In genomic region chr14:73712071-73712506, GRCh38 we compare ENCODE assay signal across 8 cellular contexts. TPM values are rescaled to one million over a fixed set of nuclear protein-coding genes. Genes with fewer than 3 reads are reported as not detected.
A peak's percentile ranks its signal among the peaks of the same experiment; 100 is the strongest.
DNase-seq lines count a peak whose midpoint lies in the region; ATAC-seq, FAIRE-seq and TF ChIP-seq lines count a peak whose summit lies in the region.

No MANE protein-coding gene starts in this region.

- peaks cover 20% of the 10 kb centered on the region for H3K79me2 ChIP-seq in HepG2 (ENCODE audit: insufficient read depth, low read length)

- BruUV-seq in HepG2 (replicated peaks; lab: Mats Ljungman, UMichigan) = no TSS peak

- TF ChIP-seq CTCF in HepG2 (CRISPR knock-in tag; IDR thresholded peaks at IDR 0.05) = no peak
- TF ChIP-seq CTCF in type B pancreatic cell (conservative IDR thresholded peaks at IDR 0.05) = no peak

- WGBS in HepG2 (ENCODE audit: low lambda C conversion rate) = 40% methylated on average over 11 of the region's 11 CpGs

- peaks cover 6 to 8% of the 10 kb centered on the region in 2 donors for H3K36me3 Mint-ChIP-seq in activated T-cell treated with anti-CD3 and anti-CD28 coated beads, Interleukin-2, amount 50 U/mL, for 72 hours (ENCODE audit: insufficient read depth in 2 of 2)
- H3K36me3 Mint-ChIP-seq in type B pancreatic cell = peaks cover 9% of the 10 kb centered on the region

- peak overlapping the region; percentile 92 to 96 for H3K4me3 Mint-ChIP-seq in activated T-cell treated with anti-CD3 and anti-CD28 coated beads, Interleukin-2, amount 50 U/mL, for 72 hours
- H3K4me3 Mint-ChIP-seq in type B pancreatic cell = peak overlapping the region; percentile 97

- peak overlapping the region; percentile 79 to 89 (median 81) for H3K4me3 ChIP-seq in HepG2 (replicated peaks in 1 of 3; ENCODE audit: insufficient read depth in 1 of 3, low read depth in 2 of 3, low read length in 3 of 3)

- H3K4me1 ChIP-seq in HepG2 (ENCODE audit: insufficient read depth, low read length) = peaks cover 15% of the 10 kb centered on the region

- TF ChIP-seq EP300 in HepG2 (IDR thresholded peaks at IDR 0.05; ENCODE audit: low read depth in 2 of 2, low read length in 2 of 2) (no peak), HepG2 (CRISPR knock-in tag; IDR thresholded peaks at IDR 0.05; ENCODE audit: borderline replicate concordance) (no peak)

- DNase-seq in activated T-cell treated with anti-CD3 and anti-CD28 coated beads, Interleukin-2, amount 50 U/mL, for 72 hours = no peak
- no peak for DNase-seq in activated T-cell treated with anti-CD3 and anti-CD28 coated beads for 4 hours
- no peak for DNase-seq in HepG2 (ENCODE audit: low spot score)
- DNase-seq in type B pancreatic cell (ENCODE audit: extremely low spot score, unreplicated experiment) = no peak
- no peak for DNase-seq in NCI-H345 treated with DMSO at 0.1 percent for 48 hours (lab: John Stamatoyannopoulos, UW; ENCODE audit: unreplicated experiment)

- H3K9me3 Mint-ChIP-seq in activated T-cell treated with anti-CD3 and anti-CD28 coated beads, Interleukin-2, amount 50 U/mL, for 72 hours = no peaks in the 10 kb centered on the region
- no peaks in the 10 kb centered on the region for H3K9me3 Mint-ChIP-seq in type B pancreatic cell

- no peaks in the 10 kb centered on the region for H3K27me3 ChIP-seq in HepG2 (ENCODE audit: control insufficient read depth in 1 of 2, insufficient read depth in 2 of 2, low read length in 2 of 2)

- 0 out of 2 replicates have a peak, but pooled peaks cover 5% of the 10 kb centered on the region for H4K20me1 ChIP-seq in HepG2 (ENCODE audit: insufficient read depth, low read length)

- no peaks in the 10 kb centered on the region for H3K9me3 ChIP-seq in HepG2 (ENCODE audit: low read length)

- peak overlapping the region; percentile 91 for H3K4me2 ChIP-seq in HepG2 (ENCODE audit: low read depth, low read length)

- 0 out of 4 replicates have a peak, but pooled peaks of 1 of the 2 experiments have one; percentile 14 for TF ChIP-seq POLR2A in HepG2 (IDR thresholded peaks at IDR 0.05; ENCODE audit: insufficient read depth in 1 of 2, low read depth in 2 of 2, low read length in 2 of 2)

- ATAC-seq in activated T-cell treated with anti-CD3 and anti-CD28 coated beads, Interleukin-2, amount 50 U/mL, for 72 hours (replicated peaks in 1 of 2) = peak in 1 of 2 donors; percentile 7
- ATAC-seq in HepG2 = no peak
- no peak for ATAC-seq in GM21529 (IDR thresholded peaks at IDR 0.05; ENCODE audit: unreplicated experiment)
- ATAC-seq in GM18502 (IDR thresholded peaks at IDR 0.05; ENCODE audit: poor library complexity, unreplicated experiment) = no peak

- no peak for TF ChIP-seq RAD21 in HepG2 (CRISPR knock-in tag; IDR thresholded peaks at IDR 0.05)

- no peak for FAIRE-seq in HepG2 (lab: Jason Lieb, UNC)

- intact Hi-C loops in HepG2 (cut with micrococcal nuclease; ENCODE audit: unreplicated experiment) = loop anchor here (2.0 to 5.0 kb wide), 2 partner anchors 47 to 175 kb away; partner anchors contain the start of gene ACOT1

- POLR2A ChIA-PET in HepG2 (lab: Yijun Ruan, JAX) = interaction anchor here (2.5 kb wide), 1 partner anchor 46 kb away, joined by 8 read pairs; no protein-coding TSS in a partner anchor

- peaks cover 26% of the 10 kb centered on the region for H3K4me1 Mint-ChIP-seq in activated T-cell treated with anti-CD3 and anti-CD28 coated beads, Interleukin-2, amount 50 U/mL, for 72 hours (ENCODE audit: low read depth)
- peaks cover 47% of the 10 kb centered on the region for H3K4me1 Mint-ChIP-seq in type B pancreatic cell (ENCODE audit: unreplicated experiment)

- H3K27ac Mint-ChIP-seq in activated T-cell treated with anti-CD3 and anti-CD28 coated beads, Interleukin-2, amount 50 U/mL, for 72 hours = peak overlapping the region; percentile 95
- peak overlapping the region; percentile 94 for H3K27ac Mint-ChIP-seq in type B pancreatic cell

- H3K27ac ChIP-seq in angular gyrus (ENCODE audit: low read depth, low read length) (peak overlapping the region; percentile 91), HepG2 (ENCODE audit: extremely low read length, insufficient read depth, low read length) (no peak overlapping the region)

- no peak overlapping the region for H2AFZ ChIP-seq in HepG2 (ENCODE audit: low read length)

- H3K27me3 Mint-ChIP-seq in activated T-cell treated with anti-CD3 and anti-CD28 coated beads, Interleukin-2, amount 50 U/mL, for 72 hours (ENCODE audit: low read depth) = no peaks in the 10 kb centered on the region
- H3K27me3 Mint-ChIP-seq in type B pancreatic cell = no peaks in the 10 kb centered on the region

- H3K9ac ChIP-seq in HepG2 (ENCODE audit: insufficient read depth, low read depth, low read length) = peak overlapping the region; percentile 72

- CTCF ChIA-PET in HepG2 (lab: Yijun Ruan, JAX; ENCODE audit: low intra/inter-chr PET ratio, low total read pairs) = no interaction called here

- in situ Hi-C loops in HepG2 (cut with HindIII; ENCODE audit: extremely low pct_ligation_motif_present, low pct_unique_long_range_greater_than_20kb) = no loop called here

- H3K36me3 ChIP-seq in HepG2 (replicated peaks in 1 of 2; ENCODE audit: control insufficient read depth in 1 of 2, insufficient read depth in 2 of 2, low read length in 2 of 2) = peaks cover 0 to 9% of the 10 kb centered on the region in 2 experiments; a peak in 2 of 5 replicates

TF ChIP-seq in HepG2, 621 proteins besides CTCF, POLR2A, EP300 and RAD21:
- TF ChIP-seq ZBTB38 (CRISPR knock-in tag; IDR thresholded peaks at IDR 0.05) (0 out of 2 replicates have a peak, but pooled peaks have one; percentile 34), TSC22D2 (CRISPR knock-in tag; IDR thresholded peaks at IDR 0.05; ENCODE audit: borderline replicate concordance) (no peak)

RNA-seq across cellular contexts. Expression of gene PNMA1, which starts 2.1 kb away (rescaled TPM):
- 10 to 100 TPM; 38.1 to 47.5 TPM for total RNA-seq in activated T-cell treated with anti-CD3 and anti-CD28 coated beads, Interleukin-2, amount 50 U/mL, for 72 hours
- total RNA-seq in HepG2 (2016; rRNA removed; fragmentation: Illumina TruSeq; extraction: Trizol) = 8.3 and 10.7 TPM in 2 replicates
- 1.8 and 1.9 TPM in 2 replicates for total RNA-seq in HepG2 (2016; cell fraction: cytosol; rRNA removed; fragmentation: Illumina TruSeq; extraction: Trizol; ENCODE audit: low read depth)
- total RNA-seq in HepG2 (2016; cell fraction: insoluble cytoplasmic fraction; rRNA removed; fragmentation: Illumina TruSeq; extraction: Trizol) = 8.5 and 12.1 TPM in 2 replicates
- 7.8 and 8.3 TPM in 2 replicates for total RNA-seq in HepG2 (2016; cell fraction: membrane; rRNA removed; fragmentation: Illumina TruSeq; extraction: Trizol)
- total RNA-seq in HepG2 (2016; cell fraction: nucleus; rRNA removed; fragmentation: Illumina TruSeq; extraction: Trizol) = 8.6 and 9.7 TPM in 2 replicates
- polyA plus RNA-seq in HepG2 (2011; rRNA removed) = 6.6 and 7.0 TPM in 2 replicates
- polyA plus RNA-seq in HepG2 (2011; cell fraction: cytosol; rRNA removed) = 5.3 and 6.7 TPM in 2 replicates
- 6.4 and 7.7 TPM in 2 replicates for polyA plus RNA-seq in HepG2 (2011; cell fraction: nucleus; rRNA removed)
- polyA plus RNA-seq in HepG2 (2012) = 14.1 and 14.8 TPM in 2 replicates
- 2.5 and 2.9 TPM in 2 replicates for polyA plus RNA-seq in HepG2 (2016; cell fraction: cytosol; fragmentation: Illumina TruSeq; extraction: Trizol; ENCODE audit: low read depth)
- 18.3 and 20.9 TPM in 2 replicates for polyA plus RNA-seq in HepG2 (2016; cell fraction: insoluble cytoplasmic fraction; fragmentation: Illumina TruSeq; extraction: Trizol; ENCODE audit: low read depth)
- polyA plus RNA-seq in HepG2 (2016; cell fraction: membrane; fragmentation: Illumina TruSeq; extraction: Trizol; ENCODE audit: low read depth) = 7.0 and 8.6 TPM in 2 replicates
- polyA plus RNA-seq in HepG2 (2016; cell fraction: nucleus; fragmentation: Illumina TruSeq; extraction: Trizol; ENCODE audit: insufficient read depth, low read depth) = 17.9 and 18.6 TPM in 2 replicates
- polyA minus RNA-seq in HepG2 (2011; rRNA and poly(A)+ RNA removed; ENCODE audit: low replicate concordance) = 5.1 and 5.4 TPM in 2 replicates
- 5.6 and 6.3 TPM in 2 replicates for polyA minus RNA-seq in HepG2 (2011; cell fraction: cytosol; rRNA and poly(A)+ RNA removed)
- 4.8 and 7.0 TPM in 2 replicates for polyA minus RNA-seq in HepG2 (2011; cell fraction: nucleus; rRNA and poly(A)+ RNA removed)
- total RNA-seq in type B pancreatic cell (ENCODE audit: low replicate concordance) = 35.5 and 64.8 TPM in 2 replicates
